ENCODE assay signal across 8 cellular contexts in genomic region chr2:108787209-108787558, GRCh38. TPM values are rescaled to one million over a fixed set of nuclear protein-coding genes. Genes with fewer than 3 reads are reported as not detected.
DNase-seq lines count a peak whose midpoint lies in the region; ATAC-seq and TF ChIP-seq lines count a peak whose summit lies in the region.

No MANE protein-coding gene starts in this region.

- H3K4me2 ChIP-seq in PC-3 (ENCODE audit: low read length) = peak overlapping the region; percentile 88

- peak overlapping the region; percentile 98 for H3K4me3 Mint-ChIP-seq in progenitor cell of endocrine pancreas (ENCODE audit: low read depth)

- no peak overlapping the region for H3K27ac ChIP-seq in PC-3 (ENCODE audit: low read length)
- H3K27ac ChIP-seq in esophagus muscularis mucosa (replicated peaks in 1 of 4) = peak overlapping the region; percentile 76 to 83 (median 80)

- H3K4me3 ChIP-seq in GM06990 (replicated peaks; ENCODE audit: low read depth, low read length) (peak overlapping the region; percentile 79), PC-3 (ENCODE audit: low read length) (peak overlapping the region; percentile 76), esophagus muscularis mucosa (peak overlapping the region; percentile 82 to 96 (median 84))

- no peak for TF ChIP-seq EP300 in esophagus muscularis mucosa (IDR thresholded peaks at IDR 0.05)

- H3K27me3 Mint-ChIP-seq in progenitor cell of endocrine pancreas = no peaks in the 10 kb centered on the region

- H3K36me3 ChIP-seq in GM06990 (ENCODE audit: control insufficient read depth, insufficient read depth, low read length) (peaks cover 6% of the 10 kb centered on the region), PC-3 (ENCODE audit: low read depth, low read length) (peaks cover 24% of the 10 kb centered on the region), esophagus muscularis mucosa (peaks cover 12 to 26% (median 24%) of the 10 kb centered on the region in 4 donors)

- TF ChIP-seq POLR2A in esophagus muscularis mucosa (IDR thresholded peaks at IDR 0.05; ENCODE audit: low read depth) = no peak

- H3K4me1 ChIP-seq in PC-3 (ENCODE audit: insufficient read depth, low read length) (peaks cover 3% of the 10 kb centered on the region; the same call in 1 of the 2 replicates), esophagus muscularis mucosa (peaks cover 12 to 13% (median 12%) of the 10 kb centered on the region in 4 donors)

- no peaks in the 10 kb centered on the region for H3K9me3 ChIP-seq in PC-3 (ENCODE audit: low read length)
- no peaks in the 10 kb centered on the region for H3K9me3 ChIP-seq in esophagus muscularis mucosa

- no peaks in the 10 kb centered on the region for H3K9me3 Mint-ChIP-seq in progenitor cell of endocrine pancreas (ENCODE audit: low read depth)

- no peak for ATAC-seq in PC-3
- no peak for ATAC-seq in HG03025 (IDR thresholded peaks at IDR 0.05; ENCODE audit: low FRiP score, unreplicated experiment)
- ATAC-seq in GM19023 (IDR thresholded peaks at IDR 0.05; ENCODE audit: unreplicated experiment) = no peak

- no peaks in the 10 kb centered on the region for H4K20me1 ChIP-seq in PC-3 (ENCODE audit: low read length)

- POLR2A ChIA-PET in PC-3 (lab: Charles Lee; ENCODE audit: unreplicated experiment) = interaction anchor here (0.6 kb wide), 1 partner anchor 406 kb away, joined by 6 read pairs; no protein-coding TSS in a partner anchor

- TSS peak; percentile 41 for BruUV-seq in PC-3 (replicated peaks; lab: Mats Ljungman, UMichigan)

- intact Hi-C loops in PC-3 (cut with micrococcal nuclease) (no loop called here), esophagus muscularis mucosa (cut with DNase I) (no loop called here)

- H3K79me2 ChIP-seq in PC-3 (ENCODE audit: low read length) = peaks cover 19% of the 10 kb centered on the region

- H3K9me2 ChIP-seq in PC-3 (replicated peaks; ENCODE audit: low read length) = no peaks in the 10 kb centered on the region

- peak overlapping the region; percentile 84 for H3K9ac ChIP-seq in PC-3 (ENCODE audit: low read length)

- peak overlapping the region; percentile 86 for H2AFZ ChIP-seq in PC-3 (ENCODE audit: low read length)

- H3K36me3 Mint-ChIP-seq in progenitor cell of endocrine pancreas (ENCODE audit: insufficient read depth) = peaks cover 11% of the 10 kb centered on the region

- TF ChIP-seq CTCF in GM06990 (IDR thresholded peaks at IDR 0.05; ENCODE audit: insufficient read depth, low read length, poor library complexity, severe bottlenecking) (no peak), PC-3 (conservative IDR thresholded peaks at IDR 0.05; ENCODE audit: low read depth, low read length) (no peak), esophagus muscularis mucosa (IDR thresholded peaks at IDR 0.05) (no peak), progenitor cell of endocrine pancreas (IDR thresholded peaks at IDR 0.05; ENCODE audit: unreplicated experiment) (no peak)

- H3F3A ChIP-seq in PC-3 (ENCODE audit: low read length, unreplicated experiment) = no peaks in the 10 kb centered on the region

- no peak for DNase-seq in GM06990 (ENCODE audit: extremely low read depth, insufficient read length)
- no peak for DNase-seq in PC-3
- DNase-seq in esophagus muscularis mucosa (ENCODE audit: extremely low spot score) = no peak
- DNase-seq in progenitor cell of endocrine pancreas (ENCODE audit: low spot score, unreplicated experiment) = no peak
- DNase-seq in superior temporal gyrus (ENCODE audit: extremely low spot score) = no peak
- DNase-seq in NCI-H1694 (lab: John Stamatoyannopoulos, UW) = no peak

- peak overlapping the region; percentile 93 for H3K27ac Mint-ChIP-seq in progenitor cell of endocrine pancreas

- H3K27me3 ChIP-seq in GM06990 (replicated peaks; ENCODE audit: control insufficient read depth, insufficient read depth, low read length) (no peaks in the 10 kb centered on the region), PC-3 (ENCODE audit: low read length) (no peaks in the 10 kb centered on the region), esophagus muscularis mucosa (no peaks in the 10 kb centered on the region)

- CTCF ChIA-PET in PC-3 (lab: Charles Lee) = no interaction called here

- WGBS in esophagus muscularis mucosa = 6% methylated on average over 6 of the region's 6 CpGs

- H3K4me1 Mint-ChIP-seq in progenitor cell of endocrine pancreas (ENCODE audit: low read depth) = peaks cover 8% of the 10 kb centered on the region

RNA-seq across cellular contexts. Expression of gene CCDC138, which starts 0.6 kb away (rescaled TPM):
- total RNA-seq in PC-3 (2014; rRNA removed) (6.2 and 10.6 TPM in 2 replicates), esophagus muscularis mucosa (1 to 10 TPM in 3 of 4 donors, under 1 TPM in 1; 0.58 to 1.8 (median 1.2) TPM), progenitor cell of endocrine pancreas (25.0 and 27.3 TPM in 2 replicates)
